ENCODE assay signal across 28 cellular contexts in the genomic region with DNA sequence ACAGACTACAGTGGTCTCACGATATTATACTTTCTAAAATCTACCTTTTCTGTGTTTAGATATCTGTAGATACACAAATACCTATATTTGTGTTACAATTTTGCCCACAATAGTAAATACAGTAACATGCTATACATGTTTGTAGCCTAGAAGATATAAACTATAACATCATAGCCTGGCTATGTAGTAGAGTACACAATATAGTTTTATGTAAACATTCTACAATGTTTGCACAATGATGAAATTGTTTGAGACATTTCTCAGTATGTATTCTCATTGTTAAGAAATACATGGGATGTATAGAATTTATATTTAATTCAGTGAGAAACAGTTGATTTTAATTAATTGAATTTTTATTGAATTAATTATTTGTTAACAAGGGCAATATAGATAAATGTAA.
"Had no signal": no experiment of that assay in that cellular context is flagged by ENCODE, and none has a peak within 500 bp of the region (broad histone marks: within the 10 kb centered on the region; RNA-seq: fewer than 3 reads in every experiment).

No MANE protein-coding gene starts in this region.

- H3K9me3 Mint-ChIP-seq: nephron; stimulated activated naive B cell treated with anti-CD40 and anti-IgM and Interleukin-4, amounts not matched to agents 10 μg/mL and 1 μg/mL and 100 μg/mL, for 72 hours had no signal

- FAIRE-seq: keratinocyte had no signal

- H3K4me3 Mint-ChIP-seq: naive thymus-derived CD8-positive, alpha-beta T cell; nephron; neural crest cell; stimulated activated naive B cell treated with anti-CD40 and anti-IgM and Interleukin-4, amounts not matched to agents 10 μg/mL and 1 μg/mL and 100 μg/mL, for 72 hours had no signal

- H3K36me3 Mint-ChIP-seq: stimulated activated naive B cell treated with anti-CD40 and anti-IgM and Interleukin-4, amounts not matched to agents 10 μg/mL and 1 μg/mL and 100 μg/mL, for 72 hours had no signal

- H3K4me1 Mint-ChIP-seq: naive thymus-derived CD8-positive, alpha-beta T cell; nephron; neural crest cell; stimulated activated naive B cell treated with anti-CD40 and anti-IgM and Interleukin-4, amounts not matched to agents 10 μg/mL and 1 μg/mL and 100 μg/mL, for 72 hours had no signal

- DNase-seq: left colon; left lung; lower lobe of right lung; mammary epithelial cell; mesenchymal stem cell; naive thymus-derived CD8-positive, alpha-beta T cell; nucleus accumbens; pancreas; posterior cingulate gyrus; retina; right cardiac atrium; stimulated activated CD4-positive, alpha-beta T cell treated with anti-CD3 and anti-CD28 coated beads, Interleukin-12 subunit alpha, Interleukin-12 subunit beta, amount 100 ng/mL, for 4 hours; stimulated activated CD4-positive, alpha-beta T cell treated with anti-CD3 and anti-CD28 coated beads, Interleukin-15, amount 100 ng/mL, for 24 hours; stimulated activated CD4-positive, alpha-beta T cell treated with anti-CD3 and anti-CD28 coated beads, Interleukin-2, amount 100 ng/mL, for 24 hours; stimulated activated CD4-positive, alpha-beta T cell treated with anti-CD3 and anti-CD28 coated beads, Interleukin-4, amount 100 ng/mL, for 1 hour; stimulated activated naive B cell treated with anti-CD40 and anti-IgM and Interleukin-4, amounts not matched to agents 10 μg/mL and 1 μg/mL and 100 μg/mL, for 72 hours; stimulated activated naive CD8-positive, alpha-beta T cell treated with anti-CD3 and anti-CD28 coated beads, Interleukin-15, Interleukin-2, amounts not matched to agents 100 U/mL and 50 U/mL, for 24 hours; stomach; testis; thyroid gland; transverse colon; upper lobe of left lung had no signal

- H3K27ac Mint-ChIP-seq: naive thymus-derived CD8-positive, alpha-beta T cell; nephron; stimulated activated naive B cell treated with anti-CD40 and anti-IgM and Interleukin-4, amounts not matched to agents 10 μg/mL and 1 μg/mL and 100 μg/mL, for 72 hours had no signal

- H3K4me3 ChIP-seq: left lung, lower lobe of right lung, pancreas, prostate gland, skin epidermis, stomach, testis, thyroid gland, transverse colon, upper lobe of left lung, vagina had no signal

- H3K27me3 Mint-ChIP-seq: naive thymus-derived CD8-positive, alpha-beta T cell; stimulated activated naive B cell treated with anti-CD40 and anti-IgM and Interleukin-4, amounts not matched to agents 10 μg/mL and 1 μg/mL and 100 μg/mL, for 72 hours had no signal
